9 cellular contexts compared by ENCODE assay signal in genomic region chr10:5628366-5628765, GRCh38. TPM values are rescaled to one million over a fixed set of nuclear protein-coding genes. Genes with fewer than 3 reads are reported as not detected.
DNase-seq lines count a peak whose midpoint lies in the region; ATAC-seq, FAIRE-seq and TF ChIP-seq lines count a peak whose summit lies in the region.
"Had no signal": no experiment of that assay in that cellular context is flagged by ENCODE, and none has a peak within 500 bp of the region (broad histone marks: within the 10 kb centered on the region; RNA-seq: fewer than 3 reads in every experiment).

No MANE protein-coding gene starts in this region.

- intact Hi-C loops in ascending aorta (cut with DNase I) = loop anchor here (5.0 to 10.0 kb wide), 2 partner anchors 244 to 814 kb away; no protein-coding TSS in a partner anchor
- intact Hi-C loops in kidney (cut with DNase I) = no loop called here
- intact Hi-C loops in dorsolateral prefrontal cortex (cut with DNase I) = loop anchor here in 1 of 2 donors (5.0 kb wide), 1 partner anchor 244 kb away; no protein-coding TSS in a partner anchor

- no peak for ATAC-seq in stimulated activated effector memory CD8-positive, alpha-beta T cell treated with anti-CD3 and anti-CD28 coated beads, Interleukin-12 subunit alpha, Interleukin-12 subunit beta, amount 100 ng/mL, for 72 hours

- H3K4me1 Mint-ChIP-seq in stimulated activated effector memory CD8-positive, alpha-beta T cell treated with anti-CD3 and anti-CD28 coated beads, Interleukin-12 subunit alpha, Interleukin-12 subunit beta, amount 100 ng/mL, for 72 hours = peaks cover 16% of the 10 kb centered on the region

- no peaks in the 10 kb centered on the region for H3K9me2 ChIP-seq in GM23248 (ENCODE audit: insufficient read depth)

- H3K4me3 ChIP-seq in GM23248 = peak overlapping the region; percentile 69
- peak overlapping the region; percentile 31 to 57 for H3K4me3 ChIP-seq in ascending aorta
- peak overlapping the region in 1 of 2 donors; percentile 43 for H3K4me3 ChIP-seq in kidney (ENCODE audit: low read length in 2 of 2)
- no peak overlapping the region for H3K4me3 ChIP-seq in effector memory CD4-positive, alpha-beta T cell (ENCODE audit: insufficient read depth, low read depth, low read length, poor library complexity, severe bottlenecking)
- peak overlapping the region in 5 of 59 donors; percentile 1 to 26 (median 17) for H3K4me3 ChIP-seq in dorsolateral prefrontal cortex

- in situ Hi-C loops in GM23248 (cut with MboI) = loop anchor here (5.0 kb wide), 1 partner anchor 186 kb away; no protein-coding TSS in a partner anchor

- peak overlapping the region; percentile 94 for H2AFZ ChIP-seq in GM23248

- peaks cover 9% of the 10 kb centered on the region; the same call in 1 of the 2 replicates for H3F3A ChIP-seq in GM23248 (ENCODE audit: insufficient read depth)

- no peaks in the 10 kb centered on the region for H3K9me3 Mint-ChIP-seq in stimulated activated effector memory CD8-positive, alpha-beta T cell treated with anti-CD3 and anti-CD28 coated beads, Interleukin-12 subunit alpha, Interleukin-12 subunit beta, amount 100 ng/mL, for 72 hours

- WGBS in GM23248 (ENCODE audit: low coverage in 1 of 2, low lambda C conversion rate in 2 of 2, missing lambda C conversion rate in 2 of 2), 2 experiments = 4 to 5% methylated on average over 7 to 8 of the region's 8 CpGs

- no peaks in the 10 kb centered on the region for H3K9me3 ChIP-seq in GM23248 (ENCODE audit: low read depth)
- H3K9me3 ChIP-seq in ascending aorta = no peaks in the 10 kb centered on the region
- no peaks in the 10 kb centered on the region for H3K9me3 ChIP-seq in kidney (ENCODE audit: control insufficient read depth in 1 of 2, low read length in 2 of 2)
- H3K9me3 ChIP-seq in effector memory CD4-positive, alpha-beta T cell (ENCODE audit: control insufficient read depth, low read length) = no peaks in the 10 kb centered on the region

- H3K9ac ChIP-seq in GM23248 = peak overlapping the region; percentile 73
- peak overlapping the region in 1 of 2 donors; percentile 1 for H3K9ac ChIP-seq in kidney (ENCODE audit: low read length in 2 of 2)

- TF ChIP-seq CTCF in ascending aorta (IDR thresholded peaks at IDR 0.05) = no peak
- TF ChIP-seq CTCF in kidney (IDR thresholded peaks at IDR 0.05; ENCODE audit: borderline replicate concordance, extremely low read depth, insufficient read depth) = no peak
- TF ChIP-seq CTCF in dorsolateral prefrontal cortex (IDR thresholded peaks at IDR 0.05 in 54 of 56, conservative IDR thresholded peaks at IDR 0.05 in 2 of 56; ENCODE audit: low read depth in 1 of 56, partially characterized antibody in 56 of 56) = no peak

- H4K20me1 ChIP-seq in GM23248 (ENCODE audit: insufficient read depth) = no peaks in the 10 kb centered on the region

- peak overlapping the region; percentile 87 for H3K27ac Mint-ChIP-seq in stimulated activated effector memory CD8-positive, alpha-beta T cell treated with anti-CD3 and anti-CD28 coated beads, Interleukin-12 subunit alpha, Interleukin-12 subunit beta, amount 100 ng/mL, for 72 hours

- peak overlapping the region; percentile 14 for H3K4me3 Mint-ChIP-seq in stimulated activated effector memory CD8-positive, alpha-beta T cell treated with anti-CD3 and anti-CD28 coated beads, Interleukin-12 subunit alpha, Interleukin-12 subunit beta, amount 100 ng/mL, for 72 hours

- peaks cover 18% of the 10 kb centered on the region for H3K4me1 ChIP-seq in GM23248 (ENCODE audit: insufficient read depth)
- H3K4me1 ChIP-seq in ascending aorta = peaks cover 6 to 59% of the 10 kb centered on the region in 2 donors
- H3K4me1 ChIP-seq in kidney (ENCODE audit: control insufficient read depth in 1 of 2, insufficient read depth in 1 of 2, low read depth in 1 of 2, low read length in 2 of 2) = peaks cover 19 to 22% of the 10 kb centered on the region in 2 donors
- no peaks in the 10 kb centered on the region for H3K4me1 ChIP-seq in effector memory CD4-positive, alpha-beta T cell (ENCODE audit: control insufficient read depth, insufficient read depth, low read length, poor library complexity, severe bottlenecking)

- FAIRE-seq in kidney (lab: Jason Lieb, UNC) = no peak
- FAIRE-seq: islet of Langerhans had no signal

- peak overlapping the region; percentile 91 for H3K4me2 ChIP-seq in GM23248 (ENCODE audit: unreplicated experiment)

- DNase-seq in GM23248 = peak; percentile 77
- DNase-seq in ascending aorta (ENCODE audit: low spot score in 2 of 2) = peak in 1 of 2 donors; percentile 74
- peak; percentile 53 for DNase-seq in kidney
- DNase-seq in stimulated activated effector memory CD8-positive, alpha-beta T cell treated with anti-CD3 and anti-CD28 coated beads, Interleukin-12 subunit alpha, Interleukin-12 subunit beta, amount 100 ng/mL, for 72 hours (ENCODE audit: low spot score in 2 of 2) = no peak
- no peak for DNase-seq in effector memory CD4-positive, alpha-beta T cell
- no peak for DNase-seq in NCI-H748 treated with DMSO at 0.1 percent for 48 hours (lab: John Stamatoyannopoulos, UW)
- DNase-seq in dorsolateral prefrontal cortex = no peak
- no peak for DNase-seq in stimulated activated CD4-positive, alpha-beta T cell treated with anti-CD3 and anti-CD28 coated beads, Interleukin-4, amount 100 ng/mL, for 4 hours

- H3K27me3 ChIP-seq in GM23248 (replicated peaks; ENCODE audit: insufficient read depth) (no peaks in the 10 kb centered on the region), ascending aorta (no peaks in the 10 kb centered on the region), dorsolateral prefrontal cortex (no peaks in the 10 kb centered on the region)
- no peaks in the 10 kb centered on the region for H3K27me3 ChIP-seq in effector memory CD4-positive, alpha-beta T cell (replicated peaks; ENCODE audit: control insufficient read depth, insufficient read depth, low read length, poor library complexity, severe bottlenecking)

- H3K27ac ChIP-seq in GM23248 (peak overlapping the region; percentile 44), ascending aorta (peak overlapping the region; percentile 80 to 90), kidney (ENCODE audit: low read depth in 2 of 2, low read length in 2 of 2) (peak overlapping the region in 1 of 2 donors; percentile 9), dorsolateral prefrontal cortex (peak overlapping the region in 2 of 59 donors; percentile 18 to 28)
- no peak overlapping the region for H3K27ac ChIP-seq in effector memory CD4-positive, alpha-beta T cell (ENCODE audit: insufficient read depth, low read length, poor library complexity, severe bottlenecking)

- peaks cover 22% of the 10 kb centered on the region for H3K36me3 Mint-ChIP-seq in stimulated activated effector memory CD8-positive, alpha-beta T cell treated with anti-CD3 and anti-CD28 coated beads, Interleukin-12 subunit alpha, Interleukin-12 subunit beta, amount 100 ng/mL, for 72 hours

- H3K36me3 ChIP-seq in GM23248 (ENCODE audit: low read depth) (no peaks in the 10 kb centered on the region), ascending aorta (no peaks in the 10 kb centered on the region), kidney (ENCODE audit: control insufficient read depth in 1 of 2, insufficient read depth in 2 of 2, low read length in 2 of 2) (no peaks in the 10 kb centered on the region)
- no peaks in the 10 kb centered on the region for H3K36me3 ChIP-seq in effector memory CD4-positive, alpha-beta T cell (ENCODE audit: control insufficient read depth, insufficient read depth, low read length)

- no peaks in the 10 kb centered on the region for H3K79me2 ChIP-seq in GM23248 (ENCODE audit: insufficient read depth)

RNA-seq across cellular contexts. Expression of gene ASB13, which starts 38.0 kb away (rescaled TPM):
- total RNA-seq in GM23248 (2014; rRNA removed; shearing (Covaris generic)) = 5.6 and 8.9 TPM in 2 replicates
- polyA plus RNA-seq in GM23248 (2016; fragmentation: Nextera tagmentation; extraction: Ambion mirVana) (7.5 and 8.9 TPM in 2 replicates), kidney (ENCODE audit: insufficient read depth, low read depth, low replicate concordance) (95.1 TPM)
- total RNA-seq in ascending aorta (15.3 TPM), kidney (47.7 TPM), dorsolateral prefrontal cortex (10 to 100 TPM; 21.6 to 57.5 (median 36.3) TPM)

RNA-seq across cellular contexts. Expression of gene TASOR2, which starts 56.3 kb away (rescaled TPM):
- 51.9 and 60.7 TPM in 2 replicates for total RNA-seq in GM23248 (2014; rRNA removed; shearing (Covaris generic))
- 16.8 and 19.9 TPM in 2 replicates for polyA plus RNA-seq in GM23248 (2016; fragmentation: Nextera tagmentation; extraction: Ambion mirVana)
- total RNA-seq in ascending aorta = 12.2 TPM
- total RNA-seq in kidney = 58.8 TPM
- polyA plus RNA-seq in kidney (ENCODE audit: insufficient read depth, low read depth, low replicate concordance) = 3.9 TPM
- 10 to 100 TPM; 41.9 to 87.9 (median 67.5) TPM for total RNA-seq in dorsolateral prefrontal cortex

Comparison
In these comparisons a context has a peak if more than half of its experiments do, and no peak if none do; other contexts are left out.
1. DNase-seq: peak in GM23248 (single experiment) and kidney (single experiment); none in stimulated activated effector memory CD8-positive, alpha-beta T cell treated with anti-CD3 and anti-CD28 coated beads, Interleukin-12 subunit alpha, Interleukin-12 subunit beta, amount 100 ng/mL, for 72 hours (0 of 2), effector memory CD4-positive, alpha-beta T cell (0 of 3), NCI-H748 treated with DMSO at 0.1 percent for 48 hours (single experiment), dorsolateral prefrontal cortex (0 of 10) and stimulated activated CD4-positive, alpha-beta T cell treated with anti-CD3 and anti-CD28 coated beads, Interleukin-4, amount 100 ng/mL, for 4 hours (0 of 2).